In the genomic region with DNA sequence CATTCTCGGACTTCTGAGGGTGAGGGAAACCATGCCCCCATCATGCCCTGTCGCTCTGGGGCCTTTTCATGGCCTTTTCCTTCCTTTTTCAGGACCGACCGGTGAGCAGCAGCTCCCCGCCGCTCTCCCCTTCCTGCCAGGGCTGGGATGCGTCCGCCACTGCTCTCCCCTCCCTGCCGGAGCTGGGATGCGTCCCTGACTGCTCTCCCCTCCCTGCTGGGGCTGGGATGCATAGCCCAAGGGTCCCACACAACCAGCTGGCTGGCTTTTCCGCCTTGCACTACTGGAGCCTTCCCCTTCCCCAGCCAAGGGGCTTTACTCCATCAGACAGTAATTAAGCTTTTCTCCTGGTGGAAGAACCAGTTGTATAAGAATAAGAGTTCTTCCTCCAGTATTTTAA, we compare ENCODE assay signal across 31 cellular contexts.
"Had no signal": no experiment of that assay in that cellular context is flagged by ENCODE, and none has a peak within 500 bp of the region (broad histone marks: within the 10 kb centered on the region; RNA-seq: fewer than 3 reads in every experiment).

No MANE protein-coding gene starts in this region.

- H3K4me1 Mint-ChIP-seq: activated naive CD8-positive, alpha-beta T cell treated with anti-CD3 and anti-CD28 coated beads for 36 hours; naive B cell; stimulated activated effector memory CD8-positive, alpha-beta T cell treated with anti-CD3 and anti-CD28 coated beads, Interleukin-12 subunit alpha, Interleukin-12 subunit beta, amount 100 ng/mL, for 72 hours had no signal

- H3K36me3 ChIP-seq: adrenal gland, gastrocnemius medialis, pancreas, prostate gland, thyroid gland, upper lobe of right lung had no signal

- H3K4me1 ChIP-seq: adrenal gland, body of pancreas, gastrocnemius medialis, pancreas, prostate gland, thyroid gland, upper lobe of right lung had no signal

- ATAC-seq: activated CD4-positive, CD25-positive, alpha-beta regulatory T cell treated with anti-CD3 and anti-CD28 coated beads, Interleukin-2, amount 50 U/mL, for 24 hours; body of pancreas; gastrocnemius medialis; left ventricle myocardium superior; pancreas; sciatic nerve; stimulated activated effector memory CD8-positive, alpha-beta T cell treated with anti-CD3 and anti-CD28 coated beads, Interleukin-12 subunit alpha, Interleukin-12 subunit beta, amount 100 ng/mL, for 72 hours; upper lobe of right lung had no signal

- H3K27ac ChIP-seq: adrenal gland, body of pancreas, gastrocnemius medialis, hepatocyte, pancreas, prostate gland, skin epidermis, thyroid gland, upper lobe of right lung, VCaP had no signal

- H3K4me3 ChIP-seq: adrenal gland, body of pancreas, gastrocnemius medialis, hepatocyte, pancreas, prostate gland, skin epidermis, thyroid gland, upper lobe of right lung had no signal

- H3K9me3 ChIP-seq: adrenal gland, body of pancreas, gastrocnemius medialis, pancreas, prostate gland, thyroid gland had no signal

- H3K27ac Mint-ChIP-seq: activated naive CD8-positive, alpha-beta T cell treated with anti-CD3 and anti-CD28 coated beads for 36 hours; naive B cell; nephron progenitor cell; stimulated activated effector memory CD8-positive, alpha-beta T cell treated with anti-CD3 and anti-CD28 coated beads, Interleukin-12 subunit alpha, Interleukin-12 subunit beta, amount 100 ng/mL, for 72 hours; stimulated activated naive CD8-positive, alpha-beta T cell treated with anti-CD3 and anti-CD28 coated beads, Interleukin-15, Interleukin-2, amounts not matched to agents 100 ng/mL and 50 ng/mL, for 24 hours; T-helper 1 cell treated with Interleukin-12 subunit alpha and Interleukin-12 subunit beta and Interleukin-4 antibody, amounts not matched to agents 30 μg/mL and 1 μg/mL, for 36 hours had no signal

- H3K4me3 Mint-ChIP-seq: activated naive CD8-positive, alpha-beta T cell treated with anti-CD3 and anti-CD28 coated beads for 36 hours; naive B cell; stimulated activated effector memory CD8-positive, alpha-beta T cell treated with anti-CD3 and anti-CD28 coated beads, Interleukin-12 subunit alpha, Interleukin-12 subunit beta, amount 100 ng/mL, for 72 hours; stimulated activated naive CD8-positive, alpha-beta T cell treated with anti-CD3 and anti-CD28 coated beads, Interleukin-15, Interleukin-2, amounts not matched to agents 100 ng/mL and 50 ng/mL, for 24 hours; T-helper 1 cell treated with Interleukin-12 subunit alpha and Interleukin-12 subunit beta and Interleukin-4 antibody, amounts not matched to agents 30 μg/mL and 1 μg/mL, for 36 hours had no signal

- H3K27me3 ChIP-seq: adrenal gland, body of pancreas, gastrocnemius medialis, hepatocyte, pancreas, thyroid gland, upper lobe of right lung had no signal

- DNase-seq: activated CD4-positive, alpha-beta T cell treated with anti-CD3 and anti-CD28 coated beads for 48 hours; activated CD4-positive, alpha-beta T cell treated with anti-CD3 and anti-CD28 coated beads, Interleukin-2, amount 50 U/mL, for 48 hours; activated CD8-positive, alpha-beta memory T cell treated with anti-CD3 and anti-CD28 coated beads for 24 hours; activated effector memory CD4-positive, alpha-beta T cell treated with Interleukin-2 at 50 U/mL for 16 hours; activated naive CD4-positive, alpha-beta T cell treated with Interleukin-2 at 50 U/mL for 16 hours; activated naive CD8-positive, alpha-beta T cell treated with anti-CD3 and anti-CD28 coated beads for 36 hours; adrenal gland; aorta; body of pancreas; effector CD8-positive, alpha-beta T cell; gastrocnemius medialis; left ventricle myocardium superior; naive B cell; nephron progenitor cell; nucleus accumbens; pancreas; retina; stimulated activated CD4-positive, alpha-beta T cell treated with anti-CD3 and anti-CD28 coated beads, Interleukin-12 subunit alpha, Interleukin-12 subunit beta, amount 100 ng/mL, for 4 hours; stimulated activated CD4-positive, alpha-beta T cell treated with anti-CD3 and anti-CD28 coated beads, Interleukin-4, amount 100 ng/mL, for 24 hours; T-helper 9 cell; thyroid gland; upper lobe of right lung had no signal

- H3K36me3 Mint-ChIP-seq: activated naive CD8-positive, alpha-beta T cell treated with anti-CD3 and anti-CD28 coated beads for 36 hours; stimulated activated effector memory CD8-positive, alpha-beta T cell treated with anti-CD3 and anti-CD28 coated beads, Interleukin-12 subunit alpha, Interleukin-12 subunit beta, amount 100 ng/mL, for 72 hours had no signal
